In the genomic region with DNA sequence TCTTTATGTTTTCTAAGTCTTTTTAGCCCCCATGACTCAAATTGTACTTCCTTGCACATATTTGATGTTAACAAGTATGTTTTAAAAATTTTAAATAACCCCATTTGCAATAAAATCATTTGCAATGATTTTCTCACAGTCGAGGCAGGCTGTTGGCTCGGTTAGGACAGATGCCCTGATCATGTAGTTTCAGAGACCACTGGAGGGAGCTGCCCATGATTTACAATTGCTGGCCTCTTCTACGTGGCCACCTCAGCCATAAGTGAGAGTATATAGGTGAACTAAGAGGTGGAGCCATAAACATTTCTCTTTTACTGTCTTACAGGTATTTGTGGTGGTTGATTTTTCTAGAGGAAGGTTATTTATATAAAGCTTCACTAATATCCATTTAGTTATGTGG, we compare ENCODE assay signal across 1 cellular context.
TF ChIP-seq lines count a peak whose summit lies in the region.

No MANE protein-coding gene starts in this region.

TF ChIP-seq in H1, 55 proteins besides CTCF, POLR2A, EP300 and RAD21:
- TF ChIP-seq CBX5 (IDR thresholded peaks at IDR 0.05; ENCODE audit: low read depth, low read length) (no peak), SIX5 (IDR thresholded peaks at IDR 0.05; ENCODE audit: low read depth, low read length) (no peak), MAFK (IDR thresholded peaks at IDR 0.05; ENCODE audit: low read depth, low read length) (no peak), KDM5A (IDR thresholded peaks at IDR 0.05; ENCODE audit: low read length) (no peak), SIN3A (conservative IDR thresholded peaks at IDR 0.05 in 1 of 2, IDR thresholded peaks at IDR 0.05 in 1 of 2; ENCODE audit: low read depth in 1 of 2, low read length in 2 of 2) (no peak), KDM4A (IDR thresholded peaks at IDR 0.05; ENCODE audit: low read depth, low read length, severe bottlenecking) (no peak), CTBP2 (IDR thresholded peaks at IDR 0.05; ENCODE audit: borderline replicate concordance, insufficient read depth, insufficient read length, low read length) (no peak), GABPA (IDR thresholded peaks at IDR 0.05; ENCODE audit: borderline replicate concordance, insufficient read depth, low read length) (no peak), KDM1A (IDR thresholded peaks at IDR 0.05; ENCODE audit: borderline replicate concordance, low read length) (no peak), HDAC2 (IDR thresholded peaks at IDR 0.05; ENCODE audit: borderline replicate concordance in 1 of 2, low read depth in 2 of 2, low read length in 2 of 2) (no peak)
- TF ChIP-seq, protein P1, sequence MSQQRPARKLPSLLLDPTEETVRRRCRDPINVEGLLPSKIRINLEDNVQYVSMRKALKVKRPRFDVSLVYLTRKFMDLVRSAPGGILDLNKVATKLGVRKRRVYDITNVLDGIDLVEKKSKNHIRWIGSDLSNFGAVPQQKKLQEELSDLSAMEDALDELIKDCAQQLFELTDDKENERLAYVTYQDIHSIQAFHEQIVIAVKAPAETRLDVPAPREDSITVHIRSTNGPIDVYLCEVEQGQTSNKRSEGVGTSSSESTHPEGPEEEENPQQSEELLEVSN (IDR thresholded peaks at IDR 0.05) = no peak
